8 cellular contexts compared by ENCODE assay signal in the genomic region with DNA sequence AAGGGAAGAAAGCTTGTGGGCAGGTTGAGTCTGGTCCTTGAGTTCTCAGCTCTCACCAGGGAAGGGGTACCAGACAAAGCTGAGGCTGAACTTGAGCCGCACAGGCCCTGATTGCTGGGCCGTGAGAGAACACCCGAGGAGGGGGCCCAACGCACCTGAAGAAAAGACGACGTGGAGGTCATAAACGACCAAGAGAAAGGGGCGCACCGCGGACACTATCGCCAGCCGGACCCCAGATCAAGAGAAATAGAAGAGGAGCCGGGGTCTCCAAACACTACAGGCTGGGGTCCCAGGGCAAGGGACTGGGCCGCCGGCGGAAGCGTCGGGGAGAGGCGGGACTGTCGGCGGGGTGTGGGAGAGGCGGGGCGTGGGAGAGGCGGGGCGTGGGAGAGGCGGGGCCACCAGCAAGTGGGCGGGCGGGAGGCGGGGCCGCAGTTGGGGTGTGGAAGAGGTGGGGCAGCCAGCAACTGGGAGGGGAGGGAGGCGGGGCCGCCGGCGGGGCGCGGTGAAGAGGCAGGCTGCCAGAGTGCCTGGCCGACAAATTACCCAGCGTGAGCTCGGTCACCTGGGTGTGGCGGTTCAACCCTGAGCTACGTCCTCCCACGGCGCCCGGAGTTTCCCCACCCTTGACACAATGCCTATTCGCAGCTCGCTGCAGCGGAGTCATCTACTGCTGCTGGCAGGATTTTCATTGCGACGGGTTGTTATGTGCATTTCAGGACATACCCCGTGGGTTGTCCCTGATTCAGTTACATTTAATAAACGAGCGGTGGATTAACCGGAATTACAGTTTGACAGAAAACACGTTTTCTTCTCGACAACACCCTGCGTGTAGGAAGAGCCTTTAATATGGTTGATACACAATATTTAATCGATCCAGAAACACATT. TPM values are rescaled to one million over a fixed set of nuclear protein-coding genes. Genes with fewer than 3 reads are reported as not detected.
DNase-seq lines count a peak whose midpoint lies in the region; ATAC-seq and TF ChIP-seq lines count a peak whose summit lies in the region.

No MANE protein-coding gene starts in this region.

- peak; percentile 76 for ATAC-seq in HG03378 (IDR thresholded peaks at IDR 0.05; ENCODE audit: unreplicated experiment)
- ATAC-seq in activated CD4-positive, CD25-positive, alpha-beta regulatory T cell treated with anti-CD3 and anti-CD28 coated beads, Interleukin-2, amount 50 U/mL, for 24 hours: peak; percentile 95

- H3K4me3 ChIP-seq in kidney epithelial cell (ENCODE audit: low read depth, low read length): peak overlapping the region; percentile 55

- no peaks in the 10 kb centered on the region for H3K36me3 ChIP-seq in kidney epithelial cell (ENCODE audit: control insufficient read depth, insufficient read depth, low read length)

- peak; percentile 85 for TF ChIP-seq POLR2A in GM19193 (IDR thresholded peaks at IDR 0.05; ENCODE audit: extremely low read depth, insufficient read depth, insufficient read length)

- peak; percentile 97 for DNase-seq in Ammon's horn (ENCODE audit: low spot score)
- DNase-seq in NCI-H446 (lab: John Stamatoyannopoulos, UW): peak; percentile 58 to 93
- peak; percentile 45 to 74 for DNase-seq in cerebellar nuclear complex (lab: John Stamatoyannopoulos, UW)
- peak; percentile 69 for DNase-seq in kidney epithelial cell (ENCODE audit: low read depth)
- DNase-seq in stimulated activated CD4-positive, alpha-beta T cell treated with anti-CD3 and anti-CD28 coated beads, Interleukin-15, amount 100 ng/mL, for 1 hour (ENCODE audit: low read depth in 1 of 2, low spot score in 1 of 2): peak; percentile 96 to 98

- no peaks in the 10 kb centered on the region for H3K27me3 ChIP-seq in kidney epithelial cell (ENCODE audit: control insufficient read depth, insufficient read depth, low read length)

- TF ChIP-seq CTCF in kidney epithelial cell (IDR thresholded peaks at IDR 0.05; ENCODE audit: insufficient read depth, low read length, poor library complexity, severe bottlenecking): no peak

RNA-seq across cellular contexts. Expression of gene NEMF, which starts 15.5 kb away (rescaled TPM):
- 34.3 and 61.5 TPM in 2 replicates for total RNA-seq in kidney epithelial cell

RNA-seq across cellular contexts. Expression of gene ARF6, which starts 24.8 kb away (rescaled TPM):
- 69.6 and 76.3 TPM in 2 replicates for total RNA-seq in kidney epithelial cell

Comparison
In these comparisons a context has a peak if more than half of its experiments do, and no peak if none do; other contexts are left out.
1. Peak in every context shown above with its lines: DNase-seq, ATAC-seq and H3K4me3 ChIP-seq.